8 cellular contexts compared by ENCODE assay signal in genomic region chr4:117085185-117085701, GRCh38. TPM values are rescaled to one million over a fixed set of nuclear protein-coding genes. Genes with fewer than 3 reads are reported as not detected.
DNase-seq lines count a peak whose midpoint lies in the region; ATAC-seq and TF ChIP-seq lines count a peak whose summit lies in the region.

TSS of gene TRAM1L1 (minus strand) at chr4:117085576. CDS start at chr4:117085393, 183 bp downstream.

- H3K4me1 Mint-ChIP-seq in stimulated activated effector memory CD8-positive, alpha-beta T cell treated with anti-CD3 and anti-CD28 coated beads, Interleukin-12 subunit alpha, Interleukin-12 subunit beta, amount 100 ng/mL, for 72 hours, result no peaks in the 10 kb centered on the region

- no peaks in the 10 kb centered on the region for H3K36me3 Mint-ChIP-seq in stimulated activated effector memory CD8-positive, alpha-beta T cell treated with anti-CD3 and anti-CD28 coated beads, Interleukin-12 subunit alpha, Interleukin-12 subunit beta, amount 100 ng/mL, for 72 hours

- ATAC-seq in GM21786 (IDR thresholded peaks at IDR 0.05; ENCODE audit: unreplicated experiment) (peak; percentile 62), psoas muscle (peak in 3 of 4 donors; percentile 49 to 74 (median 56)), GM18861 (IDR thresholded peaks at IDR 0.05; ENCODE audit: unreplicated experiment) (no peak)
- no peak for ATAC-seq in stimulated activated effector memory CD8-positive, alpha-beta T cell treated with anti-CD3 and anti-CD28 coated beads, Interleukin-12 subunit alpha, Interleukin-12 subunit beta, amount 100 ng/mL, for 72 hours

- H3K27ac Mint-ChIP-seq in stimulated activated effector memory CD8-positive, alpha-beta T cell treated with anti-CD3 and anti-CD28 coated beads, Interleukin-12 subunit alpha, Interleukin-12 subunit beta, amount 100 ng/mL, for 72 hours, result no peak within 1 kb of the TSS

- no peak within 1 kb of the TSS for H3K27ac ChIP-seq in psoas muscle

- WGBS in psoas muscle, 3 donors, result 1 to 3% (median 1%) methylated on average over 41 of the region's 41 CpGs

- H3K9me3 ChIP-seq in BE2C (no peaks in the 10 kb centered on the region), psoas muscle (no peaks in the 10 kb centered on the region)

- intact Hi-C loops in psoas muscle (cut with DNase I), result no loop called here

- H3K36me3 ChIP-seq in BE2C (no peaks in the 10 kb centered on the region), psoas muscle (ENCODE audit: insufficient read depth in 1 of 2, low read depth in 1 of 2) (no peaks in the 10 kb centered on the region)

- H3K27me3 ChIP-seq in BE2C (no peaks in the 10 kb centered on the region), psoas muscle (ENCODE audit: insufficient read depth in 3 of 3, low read length in 2 of 3) (peaks cover 0 to 3% (median 0%) of the 10 kb centered on the region in 3 donors)

- no peaks in the 10 kb centered on the region for H3K9me3 Mint-ChIP-seq in stimulated activated effector memory CD8-positive, alpha-beta T cell treated with anti-CD3 and anti-CD28 coated beads, Interleukin-12 subunit alpha, Interleukin-12 subunit beta, amount 100 ng/mL, for 72 hours

- no peak within 1 kb of the TSS for H3K4me3 Mint-ChIP-seq in stimulated activated effector memory CD8-positive, alpha-beta T cell treated with anti-CD3 and anti-CD28 coated beads, Interleukin-12 subunit alpha, Interleukin-12 subunit beta, amount 100 ng/mL, for 72 hours

- peak within 1 kb of the TSS; percentile 75 for H3K4me3 ChIP-seq in BE2C (ENCODE audit: low read depth, low read length)
- peak within 1 kb of the TSS; percentile 58 for H3K4me3 ChIP-seq in astrocyte of the spinal cord (ENCODE audit: low read depth, low read length)
- H3K4me3 ChIP-seq in psoas muscle, result peak within 1 kb of the TSS; percentile 65

- TF ChIP-seq CTCF in BE2C (IDR thresholded peaks at IDR 0.05; ENCODE audit: low read depth, low read length), result peak; percentile 57
- TF ChIP-seq CTCF in astrocyte of the spinal cord (IDR thresholded peaks at IDR 0.05; ENCODE audit: low read depth, low read length), result peak; percentile 17
- no peak for TF ChIP-seq CTCF in psoas muscle (IDR thresholded peaks at IDR 0.05)

- DNase-seq in BE2C (peak; percentile 92), NCI-H446 treated with DMSO at 0.1 percent for 48 hours (lab: John Stamatoyannopoulos, UW) (peak; percentile 88), astrocyte of the spinal cord (ENCODE audit: low read depth, low spot score) (peak; percentile 79), hippocampal formation (lab: John Stamatoyannopoulos, UW) (peak; percentile 65 to 91), psoas muscle (peak; percentile 64 to 73)
- no peak for DNase-seq in stimulated activated effector memory CD8-positive, alpha-beta T cell treated with anti-CD3 and anti-CD28 coated beads, Interleukin-12 subunit alpha, Interleukin-12 subunit beta, amount 100 ng/mL, for 72 hours (ENCODE audit: low spot score in 2 of 2)

- no peaks in the 10 kb centered on the region; the same call in 1 of the 2 replicates for H3K4me1 ChIP-seq in BE2C
- no peaks in the 10 kb centered on the region for H3K4me1 ChIP-seq in psoas muscle

- in situ Hi-C loops in astrocyte of the spinal cord (cut with HindIII; ENCODE audit: low sequenced_read_pairs), result no loop called here

RNA-seq across cellular contexts. Expression of gene TRAM1L1, which starts in this region (rescaled TPM):
- 8.2 TPM for polyA plus RNA-seq in BE2C (2012; ENCODE audit: insufficient read depth, insufficient read length, low read depth)
- total RNA-seq in psoas muscle, result under 1 TPM in 3 of 4 donors, not detected in 1; 0.11 to 0.54 (median 0.25) TPM
- polyA plus RNA-seq in psoas muscle, result under 1 TPM; 0.20 to 0.29 (median 0.26) TPM

Comparison
In these comparisons a context has a peak if more than half of its experiments do, and no peak if none do; other contexts are left out.
1. Peak in DNase-seq, ATAC-seq and H3K4me3 ChIP-seq in psoas muscle; RNA of the gene not detected or under 1 TPM.
2. DNase-seq: peak in BE2C (single experiment), NCI-H446 treated with DMSO at 0.1 percent for 48 hours (single experiment), astrocyte of the spinal cord (single experiment) and hippocampal formation (2 of 2); none in stimulated activated effector memory CD8-positive, alpha-beta T cell treated with anti-CD3 and anti-CD28 coated beads, Interleukin-12 subunit alpha, Interleukin-12 subunit beta, amount 100 ng/mL, for 72 hours (0 of 2).
3. Peak in every context shown above with its lines, with median percentiles within 50 percentile points of each other: H3K4me3 ChIP-seq.